20 cellular contexts compared by ENCODE assay signal in genomic region chr9:70668751-70669150, GRCh38.
DNase-seq lines count a peak whose midpoint lies in the region; ATAC-seq and TF ChIP-seq lines count a peak whose summit lies in the region.
"Had no signal": no experiment of that assay in that cellular context is flagged by ENCODE, and none has a peak within 500 bp of the region (broad histone marks: within the 10 kb centered on the region; RNA-seq: fewer than 3 reads in every experiment).

No MANE protein-coding gene starts in this region.

- H3K36me3 ChIP-seq in MG63 (no peaks in the 10 kb centered on the region), left lung (no peaks in the 10 kb centered on the region)
- H3K36me3 ChIP-seq: uterus had no signal

- H3K4me3 ChIP-seq in AG10803 (ENCODE audit: low read length) (no peak overlapping the region), MG63 (no peak overlapping the region), left lung (no peak overlapping the region)
- H3K4me3 ChIP-seq: GM23338, K562, psoas muscle, SK-N-MC, uterus had no signal

- no peak for TF ChIP-seq CTCF in AG10803 (conservative IDR thresholded peaks at IDR 0.05; ENCODE audit: low read length)
- TF ChIP-seq CTCF in left lung (IDR thresholded peaks at IDR 0.05) = no peak

- intact Hi-C loops in left lung (cut with DNase I) = no loop called here

- ATAC-seq in left lung = peak; percentile 36
- ATAC-seq: activated T-cell treated with anti-CD3 and anti-CD28 coated beads, Interleukin-2, amount 50 U/mL, for 72 hours; GM23338; K562; Panc1; psoas muscle had no signal

- DNase-seq in AG10803 (ENCODE audit: low read depth) (peak; percentile 23), MG63 (peak; percentile 22), cerebellum (ENCODE audit: low spot score) (peak; percentile 89), left lung (no peak), SHP77 (lab: John Stamatoyannopoulos, UW) (no peak), Kasumi-1 (lab: John Stamatoyannopoulos, UW) (no peak), COLO668 (lab: John Stamatoyannopoulos, UW; ENCODE audit: unreplicated experiment) (no peak), T-helper 9 cell (no peak)
- DNase-seq: activated CD4-positive, CD25-positive, alpha-beta regulatory T cell treated with anti-CD3 and anti-CD28 coated beads, Interleukin-2, amount 50 U/mL, for 72 hours; activated T-cell treated with anti-CD3 and anti-CD28 coated beads, Interleukin-2, amount 50 U/mL, for 72 hours; DMS153; NCI-H187; NCI-H2227 treated with DMSO at 0.1 percent for 48 hours; psoas muscle; stimulated activated CD8-positive, alpha-beta memory T cell treated with anti-CD3 and anti-CD28 coated beads, Interleukin-4, amount 100 ng/mL, for 48 hours; uterus had no signal

- H3K27me3 ChIP-seq in MG63 (no peaks in the 10 kb centered on the region), left lung (no peaks in the 10 kb centered on the region)
- H3K27me3 ChIP-seq: uterus had no signal

- H3K4me1 ChIP-seq in left lung = no peaks in the 10 kb centered on the region
- H3K4me1 ChIP-seq: psoas muscle, uterus had no signal

- H3K27ac ChIP-seq in left lung = no peak overlapping the region
- H3K27ac ChIP-seq: psoas muscle, SK-N-MC, uterus had no signal

- H3K9me3 ChIP-seq in MG63 = no peaks in the 10 kb centered on the region
- H3K9me3 ChIP-seq in left lung = no peaks in the 10 kb centered on the region
- H3K9me3 ChIP-seq: psoas muscle, uterus had no signal

Comparison
In these comparisons a context has a peak if more than half of its experiments do, and no peak if none do; other contexts are left out.
1. DNase-seq: peak in AG10803 (single experiment), MG63 (single experiment) and cerebellum (single experiment); none in left lung (0 of 2), SHP77 (0 of 2), Kasumi-1 (0 of 2), COLO668 (single experiment) and T-helper 9 cell (single experiment).